Comparison of ENCODE assay signal across 15 cellular contexts in genomic region chr12:19434538-19434937, GRCh38. TPM values are rescaled to one million over a fixed set of nuclear protein-coding genes. Genes with fewer than 3 reads are reported as not detected.
DNase-seq lines count a peak whose midpoint lies in the region; ATAC-seq and TF ChIP-seq lines count a peak whose summit lies in the region.
"Had no signal": no experiment of that assay in that cellular context is flagged by ENCODE, and none has a peak within 500 bp of the region (broad histone marks: within the 10 kb centered on the region; RNA-seq: fewer than 3 reads in every experiment).

No MANE protein-coding gene starts in this region.

- H4K20me1 ChIP-seq in BLaER1: no peaks in the 10 kb centered on the region

- peaks cover 8% of the 10 kb centered on the region for H3K36me3 Mint-ChIP-seq in activated T-helper 1 cell treated with anti-CD3 and anti-CD28 coated beads, Interleukin-12 subunit alpha, Interleukin-12 subunit beta, Interleukin-2, Interleukin-4 antibody, amounts not matched to agents 30 ng/mL and 10 ng/mL and 1 ng/mL, durations not matched to agents 14 hours and 24 hours and 36 hours (ENCODE audit: low read depth)
- H3K36me3 Mint-ChIP-seq in glutamatergic neuron (ENCODE audit: unreplicated experiment): no peaks in the 10 kb centered on the region

- no peaks in the 10 kb centered on the region for H3K27me3 ChIP-seq in BLaER1
- H3K27me3 ChIP-seq: SJSA1 had no signal

- peak; percentile 9 for DNase-seq in activated T-helper 1 cell treated with anti-CD3 and anti-CD28 coated beads, Interleukin-12 subunit alpha, Interleukin-12 subunit beta, Interleukin-2, Interleukin-4 antibody, amounts not matched to agents 30 ng/mL and 10 ng/mL and 1 ng/mL, durations not matched to agents 14 hours and 24 hours and 36 hours (ENCODE audit: low spot score)
- DNase-seq in COR-L47 (lab: John Stamatoyannopoulos, UW): no peak
- DNase-seq in NCI-H2196 treated with DMSO at 0.1 percent for 48 hours (lab: John Stamatoyannopoulos, UW; ENCODE audit: unreplicated experiment): no peak
- DNase-seq in CD1c-positive myeloid dendritic cell (ENCODE audit: extremely low spot score): no peak
- DNase-seq in glutamatergic neuron: no peak
- DNase-seq: activated effector memory CD4-positive, alpha-beta T cell treated with Interleukin-2 at 50 U/mL for 16 hours; GM23248; NCI-H1930; psoas muscle; WERI-Rb-1 had no signal

- peaks cover 4% of the 10 kb centered on the region for H3K9me3 Mint-ChIP-seq in activated T-helper 1 cell treated with anti-CD3 and anti-CD28 coated beads, Interleukin-12 subunit alpha, Interleukin-12 subunit beta, Interleukin-2, Interleukin-4 antibody, amounts not matched to agents 30 ng/mL and 10 ng/mL and 1 ng/mL, durations not matched to agents 14 hours and 24 hours and 36 hours
- H3K9me3 Mint-ChIP-seq in glutamatergic neuron (ENCODE audit: unreplicated experiment): peaks cover 5% of the 10 kb centered on the region
- H3K9me3 Mint-ChIP-seq: IgD-negative memory B cell had no signal

- H3K4me2 ChIP-seq in BLaER1: peak overlapping the region; percentile 30; the same call in 1 of the 2 replicates

- peak overlapping the region; percentile 83 for H3K27ac Mint-ChIP-seq in activated T-helper 1 cell treated with anti-CD3 and anti-CD28 coated beads, Interleukin-12 subunit alpha, Interleukin-12 subunit beta, Interleukin-2, Interleukin-4 antibody, amounts not matched to agents 30 ng/mL and 10 ng/mL and 1 ng/mL, durations not matched to agents 14 hours and 24 hours and 36 hours
- H3K27ac Mint-ChIP-seq in glutamatergic neuron (ENCODE audit: unreplicated experiment): no peak overlapping the region
- H3K27ac Mint-ChIP-seq: IgD-negative memory B cell had no signal

- peaks cover 19% of the 10 kb centered on the region for H3K4me1 ChIP-seq in BLaER1
- H3K4me1 ChIP-seq: psoas muscle, SJSA1 had no signal

- no peaks in the 10 kb centered on the region for H3K9me3 ChIP-seq in BLaER1
- H3K9me3 ChIP-seq: psoas muscle, SJSA1 had no signal

- peak overlapping the region; percentile 4 for H3K4me3 Mint-ChIP-seq in activated T-helper 1 cell treated with anti-CD3 and anti-CD28 coated beads, Interleukin-12 subunit alpha, Interleukin-12 subunit beta, Interleukin-2, Interleukin-4 antibody, amounts not matched to agents 30 ng/mL and 10 ng/mL and 1 ng/mL, durations not matched to agents 14 hours and 24 hours and 36 hours
- H3K4me3 Mint-ChIP-seq in glutamatergic neuron (ENCODE audit: unreplicated experiment): no peak overlapping the region

- TF ChIP-seq CTCF in glutamatergic neuron (IDR thresholded peaks at IDR 0.05; ENCODE audit: partially characterized antibody, unreplicated experiment): no peak

- no peak overlapping the region for H3K9ac ChIP-seq in BLaER1
- H3K9ac ChIP-seq: GM23248 had no signal

- no peak overlapping the region for H3K4me3 ChIP-seq in BLaER1
- H3K4me3 ChIP-seq: GM23248, psoas muscle, SJSA1 had no signal

- intact Hi-C loops in activated T-helper 1 cell treated with anti-CD3 and anti-CD28 coated beads, Interleukin-12 subunit alpha, Interleukin-12 subunit beta, Interleukin-2, Interleukin-4 antibody, amounts not matched to agents 30 ng/mL and 10 ng/mL and 1 ng/mL, durations not matched to agents 14 hours and 24 hours and 36 hours (cut with micrococcal nuclease): loop anchor here (10.0 kb wide), 1 partner anchor 460 kb away; no protein-coding TSS in a partner anchor

- no peaks in the 10 kb centered on the region for H3K27me3 Mint-ChIP-seq in activated T-helper 1 cell treated with anti-CD3 and anti-CD28 coated beads, Interleukin-12 subunit alpha, Interleukin-12 subunit beta, Interleukin-2, Interleukin-4 antibody, amounts not matched to agents 30 ng/mL and 10 ng/mL and 1 ng/mL, durations not matched to agents 14 hours and 24 hours and 36 hours (ENCODE audit: insufficient read depth)
- H3K27me3 Mint-ChIP-seq in glutamatergic neuron (ENCODE audit: unreplicated experiment): peaks cover 3% of the 10 kb centered on the region

- peak; percentile 29 for ATAC-seq in GM18858 (IDR thresholded peaks at IDR 0.05; ENCODE audit: unreplicated experiment)
- ATAC-seq in HG03469 (IDR thresholded peaks at IDR 0.05; ENCODE audit: unreplicated experiment): peak; percentile 25
- ATAC-seq: psoas muscle had no signal

- no peaks in the 10 kb centered on the region for H3K36me3 ChIP-seq in BLaER1

- no peak overlapping the region for H3K27ac ChIP-seq in BLaER1
- H3K27ac ChIP-seq: GM23248, psoas muscle, SJSA1, WERI-Rb-1 had no signal

- peaks cover 67% of the 10 kb centered on the region for H3K4me1 Mint-ChIP-seq in activated T-helper 1 cell treated with anti-CD3 and anti-CD28 coated beads, Interleukin-12 subunit alpha, Interleukin-12 subunit beta, Interleukin-2, Interleukin-4 antibody, amounts not matched to agents 30 ng/mL and 10 ng/mL and 1 ng/mL, durations not matched to agents 14 hours and 24 hours and 36 hours (ENCODE audit: low read depth)
- H3K4me1 Mint-ChIP-seq in glutamatergic neuron (ENCODE audit: low read depth, unreplicated experiment): peaks cover 3% of the 10 kb centered on the region

RNA-seq across cellular contexts. Expression of gene AEBP2, which starts 4.8 kb away (rescaled TPM):
- total RNA-seq in activated T-helper 1 cell treated with anti-CD3 and anti-CD28 coated beads, Interleukin-12 subunit alpha, Interleukin-12 subunit beta, Interleukin-2, Interleukin-4 antibody, amounts not matched to agents 30 ng/mL and 10 ng/mL and 1 ng/mL, durations not matched to agents 14 hours and 24 hours and 36 hours: 53.9 and 58.1 TPM in 2 replicates
- 21.0 TPM for total RNA-seq in glutamatergic neuron (ENCODE audit: unreplicated experiment)
